16 cellular contexts compared by ENCODE assay signal in genomic region chrX:44330227-44330626, GRCh38. TPM values are rescaled to one million over a fixed set of nuclear protein-coding genes. Genes with fewer than 3 reads are reported as not detected.
"Had no signal": no experiment of that assay in that cellular context is flagged by ENCODE, and none has a peak within 500 bp of the region (broad histone marks: within the 10 kb centered on the region; RNA-seq: fewer than 3 reads in every experiment).

No MANE protein-coding gene starts in this region.

- H3K4me3 Mint-ChIP-seq: activated CD4-positive, alpha-beta T cell treated with anti-CD3 and anti-CD28 coated beads for 36 hours; activated T-helper 17 cell treated with anti-CD3 and anti-CD28 coated beads, Interleukin-2, amount 50 U/mL, for 72 hours had no signal

- ATAC-seq: activated CD4-positive, alpha-beta T cell treated with anti-CD3 and anti-CD28 coated beads for 36 hours; activated T-helper 17 cell treated with anti-CD3 and anti-CD28 coated beads, Interleukin-2, amount 50 U/mL, for 72 hours; gastroesophageal sphincter; left lobe of liver; pancreas; sciatic nerve had no signal

- H3K4me3 ChIP-seq: ascending aorta, dorsolateral prefrontal cortex, gastroesophageal sphincter, pancreas, SK-N-MC, stomach, testis, upper lobe of left lung had no signal

- DNase-seq: activated CD4-positive, alpha-beta T cell treated with anti-CD3 and anti-CD28 coated beads for 36 hours; dorsolateral prefrontal cortex; erythroblast; midbrain; pancreas; stomach; testis; upper lobe of left lung; WERI-Rb-1 had no signal

- H3K9me3 Mint-ChIP-seq: activated T-helper 17 cell treated with anti-CD3 and anti-CD28 coated beads, Interleukin-2, amount 50 U/mL, for 72 hours had no signal

- H3K27me3 Mint-ChIP-seq: activated CD4-positive, alpha-beta T cell treated with anti-CD3 and anti-CD28 coated beads for 36 hours; activated T-helper 17 cell treated with anti-CD3 and anti-CD28 coated beads, Interleukin-2, amount 50 U/mL, for 72 hours had no signal

- H3K27ac Mint-ChIP-seq: activated CD4-positive, alpha-beta T cell treated with anti-CD3 and anti-CD28 coated beads for 36 hours; activated T-helper 17 cell treated with anti-CD3 and anti-CD28 coated beads, Interleukin-2, amount 50 U/mL, for 72 hours had no signal

- H3K4me1 Mint-ChIP-seq: activated T-helper 17 cell treated with anti-CD3 and anti-CD28 coated beads, Interleukin-2, amount 50 U/mL, for 72 hours had no signal

RNA-seq across cellular contexts. Expression of gene EFHC2, which starts 13.2 kb away (rescaled TPM):
- total RNA-seq: ascending aorta, lung microvascular endothelial cell had no signal
